ENCODE assay signal across 9 cellular contexts in the genomic region with DNA sequence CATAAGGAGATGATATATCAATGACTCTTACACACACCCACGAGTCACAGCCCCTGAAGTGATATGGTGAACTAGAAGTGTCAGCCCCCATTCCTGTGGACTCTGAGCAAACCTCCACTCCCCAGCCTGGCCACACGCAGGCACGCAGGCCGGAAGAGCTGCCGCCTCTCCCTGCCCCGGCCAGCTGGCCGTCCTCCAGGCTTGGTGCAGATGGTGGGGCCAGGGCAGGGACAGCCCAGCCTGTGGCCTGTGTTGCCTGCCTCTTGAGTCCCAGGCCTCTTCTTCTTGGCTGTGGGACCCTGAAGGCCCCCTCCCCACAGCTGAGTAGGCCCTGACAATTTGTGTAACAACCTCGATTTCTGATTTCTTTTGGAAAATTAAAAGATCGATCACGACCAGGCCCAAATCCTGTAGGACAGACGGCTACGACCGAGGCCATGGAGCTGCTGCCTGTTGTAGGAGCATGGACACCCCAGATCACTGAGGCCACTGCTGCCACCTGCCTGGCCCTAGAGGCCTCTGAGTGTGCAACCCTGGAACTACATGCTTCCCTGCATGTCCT. TPM values are rescaled to one million over a fixed set of nuclear protein-coding genes. Genes with fewer than 3 reads are reported as not detected.
DNase-seq lines count a peak whose midpoint lies in the region; ATAC-seq and TF ChIP-seq lines count a peak whose summit lies in the region.
"Had no signal": no experiment of that assay in that cellular context is flagged by ENCODE, and none has a peak within 500 bp of the region (broad histone marks: within the 10 kb centered on the region; RNA-seq: fewer than 3 reads in every experiment).

No MANE protein-coding gene starts in this region.

- peak overlapping the region; percentile 81 for H3K18ac ChIP-seq in trophoblast cell (ENCODE audit: low read length)

- ATAC-seq in GM18873 (IDR thresholded peaks at IDR 0.05; ENCODE audit: low FRiP score, unreplicated experiment) (no peak), GM18505 (IDR thresholded peaks at IDR 0.05; ENCODE audit: unreplicated experiment) (no peak), GM19397 (IDR thresholded peaks at IDR 0.05; ENCODE audit: unreplicated experiment) (no peak)

- peak overlapping the region; percentile 43 for H2AFZ ChIP-seq in trophoblast cell (ENCODE audit: insufficient read depth, low read length, poor library complexity)

- peak overlapping the region; percentile 47 for H3K14ac ChIP-seq in trophoblast cell (ENCODE audit: low read length)

- no peaks in the 10 kb centered on the region for H3K36me3 ChIP-seq in trophoblast cell (ENCODE audit: control insufficient read depth in 1 of 2, insufficient read depth in 2 of 2, low read length in 2 of 2)

- H3K9me3 ChIP-seq in trophoblast cell (ENCODE audit: insufficient read depth, low read depth, low read length): no peaks in the 10 kb centered on the region

- H3K4me1 ChIP-seq in trophoblast cell (ENCODE audit: control insufficient read depth in 1 of 2, insufficient read depth in 2 of 2, low read length in 2 of 2): peaks cover 35 to 44% of the 10 kb centered on the region in 2 experiments

- intact Hi-C loops in cardiac septum (cut with DNase I): no loop called here

- H3K4me3 ChIP-seq in trophoblast cell (ENCODE audit: low read depth, low read length): no peak overlapping the region

- H4K8ac ChIP-seq in trophoblast cell (ENCODE audit: low read depth, low read length): peak overlapping the region; percentile 3

- peak overlapping the region; percentile 75 for H4K91ac ChIP-seq in trophoblast cell (ENCODE audit: low read depth, low read length)

- no peak overlapping the region for H3K23ac ChIP-seq in trophoblast cell (ENCODE audit: low read length)

- H4K12ac ChIP-seq in trophoblast cell (ENCODE audit: low read depth, low read length): peak overlapping the region; percentile 4

- peak overlapping the region; percentile 85 for H2BK12ac ChIP-seq in trophoblast cell (ENCODE audit: low read length)

- no peaks in the 10 kb centered on the region for H3K27me3 ChIP-seq in trophoblast cell (ENCODE audit: insufficient read depth, low read length)

- H2BK5ac ChIP-seq in trophoblast cell (ENCODE audit: low read depth, low read length, poor library complexity): no peak overlapping the region

- H3K27ac ChIP-seq in trophoblast cell (ENCODE audit: low read depth, low read length): peak overlapping the region; percentile 12

- H3K79me2 ChIP-seq in trophoblast cell (ENCODE audit: control insufficient read depth, insufficient read depth, low read length, poor library complexity): no peaks in the 10 kb centered on the region

- H3K4me2 ChIP-seq in trophoblast cell (ENCODE audit: low read length): no peak overlapping the region

- H2AK5ac ChIP-seq in trophoblast cell (ENCODE audit: low read length): peak overlapping the region; percentile 27

- no peak overlapping the region for H3K9ac ChIP-seq in trophoblast cell (ENCODE audit: low read length)

- H3K79me1 ChIP-seq in trophoblast cell (ENCODE audit: low read length): peaks cover 30% of the 10 kb centered on the region

- DNase-seq in EH (ENCODE audit: low read depth) (peak; percentile 95), amniotic stem cell (lab: John Stamatoyannopoulos, UW) (peak; percentile 49), cardiac septum (ENCODE audit: low spot score) (peak; percentile 83), trophoblast cell (no peak), NCI-H1105 (lab: John Stamatoyannopoulos, UW) (no peak)
- DNase-seq: GF-D8 had no signal

- peak overlapping the region; percentile 48 for H2BK120ac ChIP-seq in trophoblast cell (ENCODE audit: insufficient read depth, low read length, poor library complexity)

- H3K4ac ChIP-seq in trophoblast cell (ENCODE audit: low read depth, low read length): peak overlapping the region; percentile 43

- TF ChIP-seq POLR2A in GM18505 (IDR thresholded peaks at IDR 0.05; ENCODE audit: borderline replicate concordance, extremely low read depth, insufficient read depth, insufficient read length): no peak

- whole genome bisulfite sequencing in trophoblast cell (ENCODE audit: extremely low coverage, insufficient coverage, insufficient read length): no CpG with 5 or more reads among the region's 13 CpGs

RNA-seq across cellular contexts. Expression of a gene that starts 10.0 kb away (rescaled TPM):
- 554 TPM for total RNA-seq in cardiac septum
- polyA plus RNA-seq in trophoblast cell (2013): 200 and 203 TPM in 2 replicates

Comparison
In these comparisons a context has a peak if more than half of its experiments do, and no peak if none do; other contexts are left out.
1. DNase-seq: peak in EH (single experiment), amniotic stem cell (single experiment) and cardiac septum (single experiment); none in trophoblast cell (0 of 2) and NCI-H1105 (single experiment).